14 cellular contexts compared by ENCODE assay signal in the genomic region with DNA sequence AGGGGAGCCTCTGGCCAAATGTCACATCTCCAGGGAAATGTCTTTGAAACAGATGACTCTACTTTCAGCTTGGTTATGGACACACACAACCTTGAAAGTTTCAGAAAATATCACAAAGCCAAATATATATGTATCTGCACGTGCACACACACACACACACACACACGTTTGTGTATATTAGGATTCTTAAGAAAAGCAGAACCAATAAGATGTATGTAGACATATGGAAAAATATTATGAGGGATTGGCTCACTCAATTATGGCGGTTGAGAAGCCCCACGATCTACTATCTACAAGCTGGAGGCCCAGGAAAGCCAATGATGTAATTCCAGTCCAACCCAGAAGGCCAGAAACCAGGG.
A peak's percentile ranks its signal among the peaks of the same experiment; 100 is the strongest.
DNase-seq lines count a peak whose midpoint lies in the region; ATAC-seq and TF ChIP-seq lines count a peak whose summit lies in the region.
"Had no signal": no experiment of that assay in that cellular context is flagged by ENCODE, and none has a peak within 500 bp of the region (broad histone marks: within the 10 kb centered on the region; RNA-seq: fewer than 3 reads in every experiment).

No MANE protein-coding gene starts in this region.

- ATAC-seq in GM19328 (IDR thresholded peaks at IDR 0.05; ENCODE audit: unreplicated experiment), result peak; percentile 4
- peak; percentile 6 for ATAC-seq in HG02759 (IDR thresholded peaks at IDR 0.05; ENCODE audit: unreplicated experiment)
- peak; percentile 19 for ATAC-seq in activated B cell treated with CpG ODN at 0.5 μM for 24 hours (ENCODE audit: low read depth)
- ATAC-seq in HG03520 (IDR thresholded peaks at IDR 0.05; ENCODE audit: unreplicated experiment), result no peak
- ATAC-seq: HCT116, K562 had no signal

- H3K27ac Mint-ChIP-seq in activated B cell treated with CpG ODN at 0.5 μM for 24 hours, result peak overlapping the region; percentile 98

- WGBS in thyroid gland, 2 donors, result 90 to 92% methylated on average over 4 of the region's 4 CpGs

- no peak for TF ChIP-seq POLR2A in thyroid gland (IDR thresholded peaks at IDR 0.05)

- no peak overlapping the region for H3K4me3 ChIP-seq in DOHH2 (ENCODE audit: low read length)
- no peak overlapping the region for H3K4me3 ChIP-seq in thyroid gland (replicated peaks in 1 of 3)
- H3K4me3 ChIP-seq: BLaER1, K562 had no signal

- H3K4me2 ChIP-seq in DOHH2 (ENCODE audit: low read length), result peak overlapping the region; percentile 81
- H3K4me2 ChIP-seq: BLaER1 had no signal

- no peaks in the 10 kb centered on the region for H3K9me3 Mint-ChIP-seq in activated B cell treated with CpG ODN at 0.5 μM for 24 hours
- H3K9me3 Mint-ChIP-seq: naive thymus-derived CD8-positive, alpha-beta T cell had no signal

- no peaks in the 10 kb centered on the region for H3K9me3 ChIP-seq in DOHH2 (ENCODE audit: control insufficient read depth, insufficient read depth, low read length)
- no peaks in the 10 kb centered on the region for H3K9me3 ChIP-seq in thyroid gland
- H3K9me3 ChIP-seq: BLaER1 had no signal

- no peaks in the 10 kb centered on the region for H4K20me1 ChIP-seq in DOHH2 (ENCODE audit: control insufficient read depth, insufficient read depth, low read depth, low read length)
- H4K20me1 ChIP-seq: BLaER1 had no signal

- H3K27me3 ChIP-seq in DOHH2 (ENCODE audit: control insufficient read depth, low read length) (no peaks in the 10 kb centered on the region), thyroid gland (no peaks in the 10 kb centered on the region)
- H3K27me3 ChIP-seq: BLaER1, brain microvascular endothelial cell had no signal

- H3K27ac ChIP-seq in DOHH2 (ENCODE audit: low read depth, low read length) (0 out of 2 replicates have a peak overlapping the region, but pooled peaks have one; percentile 5), thyroid gland (no peak overlapping the region)
- H3K27ac ChIP-seq: BLaER1, brain microvascular endothelial cell had no signal

- H3K36me3 ChIP-seq in DOHH2 (ENCODE audit: control insufficient read depth, low read length) (peaks cover 7% of the 10 kb centered on the region; the same call in 1 of the 2 replicates), thyroid gland (no peaks in the 10 kb centered on the region)
- H3K36me3 ChIP-seq: BLaER1, brain microvascular endothelial cell had no signal

- no peaks in the 10 kb centered on the region for H3K9me2 ChIP-seq in DOHH2 (replicated peaks; ENCODE audit: control insufficient read depth, low read length)

- TF ChIP-seq CTCF in DOHH2 (IDR thresholded peaks at IDR 0.05; ENCODE audit: low read depth, low read length, poor library complexity, severe bottlenecking) (no peak), activated B cell treated with CpG ODN at 0.5 μM for 24 hours (IDR thresholded peaks at IDR 0.05) (no peak), thyroid gland (IDR thresholded peaks at IDR 0.05) (no peak)

- CTCF ChIA-PET in activated B cell treated with CpG ODN at 0.5 μM for 24 hours (lab: Charles Lee), result interaction anchor here (1.0 to 3.3 kb wide), 3 partner anchors 9 to 83 kb away, joined by 3 to 14 read pairs (median 4); no protein-coding TSS in a partner anchor

- intact Hi-C loops in activated B cell treated with CpG ODN at 0.5 μM for 24 hours (cut with micrococcal nuclease) (loop anchor here (1.0 to 5.0 kb wide), 10 partner anchors 8 to 558 kb away; no protein-coding TSS in a partner anchor), thyroid gland (cut with DNase I) (loop anchor here (10.0 kb wide), 1 partner anchor 60 kb away; no protein-coding TSS in a partner anchor)

- H3F3A ChIP-seq in DOHH2 (ENCODE audit: control insufficient read depth, insufficient read depth), result peaks cover 12% of the 10 kb centered on the region

- DNase-seq in activated B cell treated with CpG ODN at 0.5 μM for 24 hours (no peak), DMS 273 (lab: John Stamatoyannopoulos, UW; ENCODE audit: unreplicated experiment) (no peak), SHP77 treated with DMSO at 0.1 percent for 48 hours (lab: John Stamatoyannopoulos, UW) (no peak), thyroid gland (no peak)
- DNase-seq: activated gamma-delta T cell; naive thymus-derived CD8-positive, alpha-beta T cell had no signal

- no peaks in the 10 kb centered on the region for H3K79me2 ChIP-seq in DOHH2 (ENCODE audit: control insufficient read depth, low read length)

- no peaks in the 10 kb centered on the region for H3K27me3 Mint-ChIP-seq in activated B cell treated with CpG ODN at 0.5 μM for 24 hours

- H3K4me3 Mint-ChIP-seq in activated B cell treated with CpG ODN at 0.5 μM for 24 hours, result peak overlapping the region; percentile 21
- H3K4me3 Mint-ChIP-seq: naive thymus-derived CD8-positive, alpha-beta T cell had no signal

- H3K4me1 ChIP-seq in DOHH2 (ENCODE audit: control insufficient read depth, low read length), result peaks cover 65% of the 10 kb centered on the region
- H3K4me1 ChIP-seq in thyroid gland, result peaks cover 17 to 23% of the 10 kb centered on the region in 2 donors

- H3K36me3 Mint-ChIP-seq in activated B cell treated with CpG ODN at 0.5 μM for 24 hours (ENCODE audit: low read depth), result no peaks in the 10 kb centered on the region
- H3K36me3 Mint-ChIP-seq: naive thymus-derived CD8-positive, alpha-beta T cell had no signal

- POLR2A ChIA-PET in activated B cell treated with CpG ODN at 0.5 μM for 24 hours (lab: Charles Lee), result interaction anchor here (0.6 to 17.2 kb wide), 15 partner anchors 7 to 178 kb away, joined by 3 to 704 read pairs (median 6); no protein-coding TSS in a partner anchor

- H3K4me1 Mint-ChIP-seq in activated B cell treated with CpG ODN at 0.5 μM for 24 hours, result peaks cover 94% of the 10 kb centered on the region
